Comparison of ENCODE assay signal across 23 cellular contexts in the genomic region with DNA sequence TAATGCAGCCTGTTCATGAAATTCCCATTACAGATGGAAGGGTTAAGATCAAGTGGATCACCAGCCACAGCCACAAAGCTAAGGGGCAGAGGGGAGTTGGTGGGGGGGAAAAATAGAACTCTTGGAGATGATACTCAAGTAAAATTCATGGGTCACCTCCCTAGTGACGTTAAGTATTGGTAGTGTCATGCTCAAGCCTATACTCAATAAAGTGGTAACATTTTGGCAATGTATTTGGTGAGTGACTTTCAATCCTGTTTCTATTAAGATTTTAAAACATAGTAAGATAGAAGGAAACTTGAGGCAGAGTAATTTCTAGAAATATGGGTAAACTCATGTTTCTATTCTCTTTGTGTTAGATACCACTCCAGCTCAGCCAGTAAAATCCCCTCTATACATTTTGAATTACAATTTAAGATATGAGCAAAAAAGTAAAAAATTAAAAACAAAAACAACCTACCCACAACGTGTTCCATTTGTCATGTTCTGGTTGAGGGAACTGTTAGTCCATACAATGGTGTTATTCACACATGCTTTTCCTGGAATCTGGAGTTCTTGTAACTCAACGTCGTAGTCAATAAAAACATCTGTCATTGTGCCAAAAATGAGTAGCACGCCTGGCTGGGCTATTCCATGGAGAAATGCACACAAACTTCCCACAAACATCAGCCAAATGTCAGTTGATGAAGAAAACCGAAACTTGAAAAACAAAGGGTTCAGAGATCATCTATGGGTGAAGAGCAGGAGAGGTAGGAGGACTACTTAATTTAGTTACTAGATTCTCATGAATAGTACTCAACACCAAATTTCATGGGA. TPM values are rescaled to one million over a fixed set of nuclear protein-coding genes. Genes with fewer than 3 reads are reported as not detected.
DNase-seq lines count a peak whose midpoint lies in the region; ATAC-seq, FAIRE-seq and TF ChIP-seq lines count a peak whose summit lies in the region.
"Had no signal": no experiment of that assay in that cellular context is flagged by ENCODE, and none has a peak within 500 bp of the region (broad histone marks: within the 10 kb centered on the region; RNA-seq: fewer than 3 reads in every experiment).

No MANE protein-coding gene starts in this region.

- 36% methylated on average over 6 of the region's 6 CpGs for WGBS in liver
- WGBS in HepG2 (ENCODE audit: low lambda C conversion rate): 46% methylated on average over 6 of the region's 6 CpGs
- 88% methylated on average over 6 of the region's 6 CpGs; no CpG with 5 or more reads in 1 of the 2 experiments for WGBS in H1 (ENCODE audit: extremely low coverage in 1 of 2, insufficient coverage in 1 of 2, insufficient read length in 1 of 2, insufficient replicate concordance in 2 of 2, low coverage in 1 of 2, low lambda C conversion rate in 2 of 2, missing lambda C conversion rate in 1 of 2), 2 experiments

- peaks cover 0 to 19% (median 13%) of the 10 kb centered on the region in 4 donors for H3K4me1 ChIP-seq in liver (ENCODE audit: control insufficient read depth in 4 of 4, insufficient read depth in 4 of 4, low read length in 3 of 4)
- H3K4me1 ChIP-seq in HepG2 (ENCODE audit: insufficient read depth, low read length): peaks cover 19% of the 10 kb centered on the region
- peaks cover 0 to 3% (median under 1%) of the 10 kb centered on the region in 4 experiments; a peak in 1 of 7 replicates for H3K4me1 ChIP-seq in H1 (replicated peaks in 1 of 4; ENCODE audit: control insufficient read depth in 3 of 4, insufficient read depth in 4 of 4, low read length in 3 of 4)
- H3K4me1 ChIP-seq in keratinocyte (ENCODE audit: control insufficient read depth, extremely low read depth, insufficient read depth, low read length): peaks cover 23% of the 10 kb centered on the region
- peaks cover 1% of the 10 kb centered on the region for H3K4me1 ChIP-seq in effector memory CD4-positive, alpha-beta T cell (ENCODE audit: control insufficient read depth, insufficient read depth, low read length, poor library complexity, severe bottlenecking)

- no peak for ATAC-seq in HepG2
- ATAC-seq in HG03439 (IDR thresholded peaks at IDR 0.05; ENCODE audit: unreplicated experiment): no peak
- ATAC-seq: activated CD8-positive, alpha-beta memory T cell treated with anti-CD3 and anti-CD28 coated beads, Interleukin-2, amount 10 ng/mL, durations not matched to agents 7 days and 5 days had no signal

- TF ChIP-seq CTCF in liver (IDR thresholded peaks at IDR 0.05; ENCODE audit: low read depth, low read length, missing input control): no peak
- no peak for TF ChIP-seq CTCF in HepG2 (CRISPR knock-in tag; IDR thresholded peaks at IDR 0.05)
- TF ChIP-seq CTCF in H1 (IDR thresholded peaks at IDR 0.05; ENCODE audit: control extremely low read depth in 1 of 3, insufficient read depth in 1 of 3, low read depth in 1 of 3, low read length in 3 of 3): no peak
- no peak for TF ChIP-seq CTCF in keratinocyte (optimal IDR thresholded peaks at IDR 0.05 in 1 of 3, IDR thresholded peaks at IDR 0.05 in 1 of 3, conservative IDR thresholded peaks at IDR 0.05 in 1 of 3; ENCODE audit: extremely low read depth in 1 of 3, insufficient read depth in 2 of 3, low read length in 3 of 3)

- H3K18ac ChIP-seq in H1 (ENCODE audit: extremely low read depth, low read length): no peak overlapping the region

- H3K9ac ChIP-seq in liver (ENCODE audit: low read depth in 1 of 2, low read length in 2 of 2) (peak overlapping the region in 1 of 2 donors; percentile 32), HepG2 (ENCODE audit: insufficient read depth, low read depth, low read length) (no peak overlapping the region), H1 (replicated peaks in 1 of 4; ENCODE audit: extremely low read depth in 1 of 4, low read depth in 3 of 4, low read length in 3 of 4) (no peak overlapping the region), keratinocyte (ENCODE audit: control insufficient read depth, extremely low read depth, insufficient read depth, low read length) (peak overlapping the region; percentile 30)
- H3K9ac ChIP-seq: KMS-11 had no signal

- H2BK20ac ChIP-seq in H1 (ENCODE audit: low read length): no peak overlapping the region

- no TSS peak for BruUV-seq in HepG2 (replicated peaks; lab: Mats Ljungman, UMichigan)

- no peak overlapping the region for H4K5ac ChIP-seq in H1 (ENCODE audit: insufficient read length, low read depth, low read length)

- H3K9me3 ChIP-seq in liver (ENCODE audit: control insufficient read depth in 4 of 4, low read length in 3 of 4) (no peaks in the 10 kb centered on the region), HepG2 (ENCODE audit: low read length) (no peaks in the 10 kb centered on the region), H1 (ENCODE audit: insufficient read depth in 2 of 2, low read depth in 1 of 2, low read length in 1 of 2) (no peaks in the 10 kb centered on the region), keratinocyte (ENCODE audit: control insufficient read depth, low read depth, low read length) (no peaks in the 10 kb centered on the region)
- no peaks in the 10 kb centered on the region for H3K9me3 ChIP-seq in effector memory CD4-positive, alpha-beta T cell (ENCODE audit: control insufficient read depth, low read length)
- H3K9me3 ChIP-seq: Caco-2, thoracic aorta had no signal

- H3K79me2 ChIP-seq in HepG2 (ENCODE audit: insufficient read depth, low read length): no peaks in the 10 kb centered on the region
- H3K79me2 ChIP-seq in H1 (ENCODE audit: control insufficient read depth in 1 of 2, insufficient read depth in 2 of 2, low read length in 2 of 2): no peaks in the 10 kb centered on the region
- no peaks in the 10 kb centered on the region for H3K79me2 ChIP-seq in keratinocyte (ENCODE audit: control insufficient read depth, insufficient read depth, low read length)

- H3K27ac ChIP-seq in liver (ENCODE audit: low read depth in 1 of 2, low read length in 2 of 2): peak overlapping the region; percentile 79 to 86
- H3K27ac ChIP-seq in HepG2 (ENCODE audit: extremely low read length, insufficient read depth, low read length): no peak overlapping the region
- H3K27ac ChIP-seq in H1 (ENCODE audit: low read depth, low read length): no peak overlapping the region
- H3K27ac ChIP-seq in keratinocyte (ENCODE audit: control insufficient read depth, insufficient read depth, low read length): peak overlapping the region; percentile 72
- H3K27ac ChIP-seq in effector memory CD4-positive, alpha-beta T cell (ENCODE audit: insufficient read depth, low read length, poor library complexity, severe bottlenecking): no peak overlapping the region
- H3K27ac ChIP-seq: HL-60, KMS-11, thoracic aorta had no signal

- H4K20me1 ChIP-seq in HepG2 (ENCODE audit: insufficient read depth, low read length) (no peaks in the 10 kb centered on the region), H1 (replicated peaks in 1 of 2; ENCODE audit: control insufficient read depth in 1 of 2, insufficient read depth in 2 of 2, low read length in 2 of 2) (no peaks in the 10 kb centered on the region), keratinocyte (ENCODE audit: control insufficient read depth, extremely low read depth, insufficient read depth, low read length) (no peaks in the 10 kb centered on the region)

- H3K4me2 ChIP-seq in HepG2 (ENCODE audit: low read depth, low read length) (no peak overlapping the region), H1 (ENCODE audit: insufficient read depth in 1 of 2, low read depth in 2 of 2, low read length in 2 of 2) (no peak overlapping the region), keratinocyte (ENCODE audit: control insufficient read depth, extremely low read depth, insufficient read depth, low read depth, low read length) (no peak overlapping the region)
- H3K4me2 ChIP-seq: KMS-11 had no signal

- H3K36me3 ChIP-seq in liver (ENCODE audit: control insufficient read depth in 4 of 4, insufficient read depth in 3 of 4, low read depth in 1 of 4, low read length in 3 of 4) (peaks cover 1 to 42% (median 15%) of the 10 kb centered on the region in 4 donors), HepG2 (replicated peaks in 1 of 2; ENCODE audit: control insufficient read depth in 1 of 2, insufficient read depth in 2 of 2, low read length in 2 of 2) (no peaks in the 10 kb centered on the region), H1 (ENCODE audit: control insufficient read depth in 2 of 4, insufficient read depth in 4 of 4, low read length in 3 of 4) (no peaks in the 10 kb centered on the region), keratinocyte (ENCODE audit: control insufficient read depth in 2 of 2, extremely low read depth in 1 of 2, insufficient read depth in 2 of 2, low read length in 2 of 2) (no peaks in the 10 kb centered on the region)
- H3K36me3 ChIP-seq in effector memory CD4-positive, alpha-beta T cell (ENCODE audit: control insufficient read depth, insufficient read depth, low read length): no peaks in the 10 kb centered on the region
- H3K36me3 ChIP-seq: thoracic aorta had no signal

- TF ChIP-seq RAD21 in liver (IDR thresholded peaks at IDR 0.05) (peak in 1 of 2 donors; percentile 30), HepG2 (CRISPR knock-in tag; IDR thresholded peaks at IDR 0.05) (no peak), H1 (IDR thresholded peaks at IDR 0.05 in 1 of 2, conservative IDR thresholded peaks at IDR 0.05 in 1 of 2; ENCODE audit: low read depth in 2 of 2, low read length in 2 of 2) (no peak)

- TF ChIP-seq POLR2A in HepG2 (IDR thresholded peaks at IDR 0.05; ENCODE audit: insufficient read depth in 1 of 2, low read depth in 2 of 2, low read length in 2 of 2) (no peak), H1 (IDR thresholded peaks at IDR 0.05; ENCODE audit: control extremely low read depth in 1 of 2, low read depth in 2 of 2, low read length in 2 of 2) (no peak)

- no peak overlapping the region for H4K8ac ChIP-seq in H1 (ENCODE audit: extremely low read depth, insufficient read depth, low read length)

- no peak overlapping the region for H2BK120ac ChIP-seq in H1 (replicated peaks; ENCODE audit: low read depth, low read length)

- H2AFZ ChIP-seq in HepG2 (ENCODE audit: low read length): no peak overlapping the region
- H2AFZ ChIP-seq in H1 (ENCODE audit: low read length): 0 out of 2 replicates have a peak overlapping the region, but pooled peaks have one; percentile 40
- H2AFZ ChIP-seq in keratinocyte (ENCODE audit: control insufficient read depth, low read length): no peak overlapping the region

- CTCF ChIA-PET in HepG2 (lab: Yijun Ruan, JAX; ENCODE audit: low intra/inter-chr PET ratio, low total read pairs) (no interaction called here), H1 (lab: Charles Lee; ENCODE audit: partially characterized antibody) (no interaction called here)

- no peak overlapping the region for H3K4ac ChIP-seq in H1 (replicated peaks; ENCODE audit: insufficient read length, low read depth, low read length)

- H3K79me1 ChIP-seq in H1 (ENCODE audit: low read depth, low read length): no peaks in the 10 kb centered on the region

- no peaks in the 10 kb centered on the region for H3K9me1 ChIP-seq in keratinocyte (ENCODE audit: control insufficient read depth, extremely low read depth, insufficient read depth, low read length)

- TF ChIP-seq EP300 in HepG2 (IDR thresholded peaks at IDR 0.05; ENCODE audit: low read depth in 2 of 2, low read length in 2 of 2) (no peak), HepG2 (CRISPR knock-in tag; IDR thresholded peaks at IDR 0.05; ENCODE audit: borderline replicate concordance) (no peak), H1 (IDR thresholded peaks at IDR 0.05; ENCODE audit: borderline replicate concordance in 1 of 2, low read depth in 2 of 2, low read length in 2 of 2) (no peak)

- H3K27me3 ChIP-seq in liver (ENCODE audit: control insufficient read depth in 4 of 4, insufficient read depth in 4 of 4, low read length in 3 of 4) (no peaks in the 10 kb centered on the region), HepG2 (ENCODE audit: control insufficient read depth in 1 of 2, insufficient read depth in 2 of 2, low read length in 2 of 2) (no peaks in the 10 kb centered on the region), H1 (replicated peaks in 1 of 4; ENCODE audit: control insufficient read depth in 3 of 4, extremely low read depth in 1 of 4, insufficient read depth in 3 of 4, low read length in 3 of 4) (0 out of 7 replicates have a peak, but pooled peaks cover 0 to 1% (median 0%) of the 10 kb centered on the region in 4 experiments), keratinocyte (ENCODE audit: control insufficient read depth, extremely low read depth, insufficient read depth, low read length) (no peaks in the 10 kb centered on the region)
- H3K27me3 ChIP-seq in effector memory CD4-positive, alpha-beta T cell (replicated peaks; ENCODE audit: control insufficient read depth, insufficient read depth, low read length, poor library complexity, severe bottlenecking): no peaks in the 10 kb centered on the region

- dilution Hi-C loops in keratinocyte (cut with MboI; ENCODE audit: extremely low pct_ligation_motif_present, low sequenced_read_pairs): no loop called here

- H3K4me3 ChIP-seq in liver (ENCODE audit: low read depth in 1 of 3, low read length in 3 of 3) (peak overlapping the region in 1 of 3 donors; percentile 18), HepG2 (replicated peaks in 1 of 3; ENCODE audit: insufficient read depth in 1 of 3, low read depth in 2 of 3, low read length in 3 of 3) (no peak overlapping the region), H1 (ENCODE audit: extremely low read depth in 1 of 4, insufficient read depth in 2 of 4, low read depth in 3 of 4, low read length in 4 of 4) (no peak overlapping the region), keratinocyte (ENCODE audit: control insufficient read depth in 2 of 3, extremely low read depth in 1 of 3, insufficient read depth in 2 of 3, low read depth in 1 of 3, low read length in 3 of 3) (no peak overlapping the region)
- no peak overlapping the region for H3K4me3 ChIP-seq in effector memory CD4-positive, alpha-beta T cell (ENCODE audit: insufficient read depth, low read depth, low read length, poor library complexity, severe bottlenecking)
- H3K4me3 ChIP-seq: thoracic aorta had no signal

- H3K23ac ChIP-seq in H1 (ENCODE audit: insufficient read length): no peak overlapping the region

- no peak overlapping the region for H2BK12ac ChIP-seq in H1 (ENCODE audit: low read depth, low read length)

- no peak overlapping the region for H2AK5ac ChIP-seq in H1 (ENCODE audit: low read depth, low read length)

- H2BK5ac ChIP-seq in H1 (ENCODE audit: low read depth, low read length): no peak overlapping the region

- H2BK15ac ChIP-seq in H1 (ENCODE audit: low read length): no peak overlapping the region

- in situ Hi-C loops in HepG2 (cut with HindIII; ENCODE audit: extremely low pct_ligation_motif_present, low pct_unique_long_range_greater_than_20kb): no loop called here

- no peak for FAIRE-seq in HepG2 (lab: Jason Lieb, UNC)
- no peak for FAIRE-seq in H1 (lab: Jason Lieb, UNC)
- FAIRE-seq in keratinocyte (lab: Jason Lieb, UNC): peak; percentile 36
- FAIRE-seq: GM19239 had no signal

- no peak overlapping the region for H4K91ac ChIP-seq in H1 (replicated peaks; ENCODE audit: insufficient read length, low read length)

- no peaks in the 10 kb centered on the region; the same call in 1 of the 2 replicates for H3K23me2 ChIP-seq in H1 (ENCODE audit: low read depth, low read length)

- intact Hi-C loops in HepG2 (cut with micrococcal nuclease; ENCODE audit: unreplicated experiment): no loop called here

- DNase-seq in HepG2 (ENCODE audit: low spot score) (no peak), H1 (ENCODE audit: low read depth in 1 of 2, low spot score in 2 of 2) (no peak), keratinocyte (ENCODE audit: low read depth, low spot score) (no peak), COR-L47 (lab: John Stamatoyannopoulos, UW) (no peak), DMS 273 treated with DMSO at 0.1 percent for 48 hours (lab: John Stamatoyannopoulos, UW) (no peak)
- DNase-seq in effector memory CD4-positive, alpha-beta T cell: no peak
- DNase-seq: activated CD8-positive, alpha-beta memory T cell treated with anti-CD3 and anti-CD28 coated beads, Interleukin-2, amount 10 ng/mL, durations not matched to agents 7 days and 5 days; activated naive CD4-positive, alpha-beta T cell treated with anti-CD3 and anti-CD28 coated beads, Interleukin-2, amount 10 ng/mL, durations not matched to agents 7 days and 5 days; caudate nucleus; hypothalamus; NCI-H1436; NCI-H510A; retina; T-helper 1 cell had no signal

- H3K56ac ChIP-seq in H1 (replicated peaks; ENCODE audit: insufficient read length, low read depth, low read length): no peak overlapping the region

- no peak overlapping the region for H3K14ac ChIP-seq in H1 (ENCODE audit: insufficient read length)

- POLR2A ChIA-PET in HepG2 (lab: Yijun Ruan, JAX): no interaction called here
- POLR2A ChIA-PET in H1 (lab: Charles Lee; ENCODE audit: partially characterized antibody): no interaction called here

RNA-seq across cellular contexts. Expression of gene ABCB11, which starts 18.1 kb away (rescaled TPM):
- total RNA-seq in liver (10 to 100 TPM; 43.5 to 74.3 TPM), HepG2 (2016; rRNA removed; fragmentation: Illumina TruSeq; extraction: Trizol) (not detected in 2 replicates)
- polyA plus RNA-seq in liver (10 to 100 TPM; 18.3 to 33.1 TPM), HepG2 (2011; rRNA removed) (not detected in 2 replicates), H1 (2011; rRNA removed) (not detected in 2 replicates), keratinocyte (0.03 TPM in 2 of 3 replicates, not detected in the other)
- total RNA-seq in HepG2 (2016; cell fraction: cytosol; rRNA removed; fragmentation: Illumina TruSeq; extraction: Trizol; ENCODE audit: low read depth): not detected in 2 replicates
- total RNA-seq in HepG2 (2016; cell fraction: insoluble cytoplasmic fraction; rRNA removed; fragmentation: Illumina TruSeq; extraction: Trizol): not detected in 2 replicates
- not detected in 2 replicates for total RNA-seq in HepG2 (2016; cell fraction: membrane; rRNA removed; fragmentation: Illumina TruSeq; extraction: Trizol)
- not detected in 2 replicates for total RNA-seq in HepG2 (2016; cell fraction: nucleus; rRNA removed; fragmentation: Illumina TruSeq; extraction: Trizol)
- polyA plus RNA-seq in HepG2 (2011; cell fraction: cytosol; rRNA removed): not detected in 2 replicates
- not detected in 2 replicates for polyA plus RNA-seq in HepG2 (2011; cell fraction: nucleus; rRNA removed)
- not detected in 2 replicates for polyA plus RNA-seq in HepG2 (2012)
- not detected in 2 replicates for polyA plus RNA-seq in HepG2 (2016; cell fraction: cytosol; fragmentation: Illumina TruSeq; extraction: Trizol; ENCODE audit: low read depth)
- not detected in 2 replicates for polyA plus RNA-seq in HepG2 (2016; cell fraction: insoluble cytoplasmic fraction; fragmentation: Illumina TruSeq; extraction: Trizol; ENCODE audit: low read depth)
- polyA plus RNA-seq in HepG2 (2016; cell fraction: membrane; fragmentation: Illumina TruSeq; extraction: Trizol; ENCODE audit: low read depth): not detected in 2 replicates
- not detected in 2 replicates for polyA plus RNA-seq in HepG2 (2016; cell fraction: nucleus; fragmentation: Illumina TruSeq; extraction: Trizol; ENCODE audit: insufficient read depth, low read depth)
- polyA minus RNA-seq in HepG2 (2011; rRNA and poly(A)+ RNA removed; ENCODE audit: low replicate concordance): 0.09 TPM in 1 of 2 replicates, not detected in the other
- polyA minus RNA-seq in HepG2 (2011; cell fraction: cytosol; rRNA and poly(A)+ RNA removed): not detected in 2 replicates
- polyA minus RNA-seq in HepG2 (2011; cell fraction: nucleus; rRNA and poly(A)+ RNA removed): not detected in 2 replicates
- not detected in 2 replicates for total RNA-seq in H1 (2021; fragmentation: NEBNext Ultra II Directional; extraction: Animal tissue kit (Norgen Biotek cat#: 25700))
- polyA plus RNA-seq in H1 (2011; cell fraction: cytosol; rRNA removed): not detected
- polyA plus RNA-seq in H1 (2011; cell fraction: nucleus; rRNA removed): not detected
- polyA plus RNA-seq in H1 (2012, experiment 1 of 2): not detected in 4 replicates
- not detected for polyA plus RNA-seq in H1 (2012, experiment 2 of 2)
- 0.02 TPM for polyA plus RNA-seq in H1 (2013, experiment 1 of 2)
- polyA plus RNA-seq in H1 (2013, experiment 2 of 2): 0.02 TPM
- polyA minus RNA-seq in H1 (2011; rRNA and poly(A)+ RNA removed): 0.06 TPM in 1 of 2 replicates, not detected in the other
- not detected for polyA minus RNA-seq in H1 (2011; cell fraction: cytosol; rRNA and poly(A)+ RNA removed)
- polyA minus RNA-seq in H1 (2011; cell fraction: nucleus; rRNA and poly(A)+ RNA removed): not detected
- polyA plus RNA-seq in keratinocyte (2011; ENCODE audit: low read depth): not detected
- polyA plus RNA-seq in keratinocyte (2011; cell fraction: cytosol; rRNA removed): 0.01 and 0.04 TPM in 2 replicates
- 0.01 and 0.03 TPM in 2 replicates for polyA plus RNA-seq in keratinocyte (2011; cell fraction: nucleus; rRNA removed)
- 0.03 TPM in 1 of 2 replicates, not detected in the other for polyA plus RNA-seq in keratinocyte (2012; ENCODE audit: low replicate concordance)
- polyA minus RNA-seq in keratinocyte: 0.30 TPM in 1 of 3 replicates, not detected in the others
- not detected for polyA minus RNA-seq in keratinocyte (2011; cell fraction: cytosol; rRNA and poly(A)+ RNA removed)
- polyA minus RNA-seq in keratinocyte (2011; cell fraction: nucleus; rRNA and poly(A)+ RNA removed): 0.16 TPM in 1 of 2 replicates, not detected in the other
- total RNA-seq: activated CD8-positive, alpha-beta memory T cell treated with anti-CD3 and anti-CD28 coated beads, Interleukin-2, amount 10 ng/mL, durations not matched to agents 7 days and 5 days; Caco-2; thoracic aorta had no signal
- polyA plus RNA-seq: AG04450 had no signal

RNA-seq across cellular contexts. Expression of gene DHRS9, which starts 56.3 kb away (rescaled TPM):
- total RNA-seq in liver (under 1 TPM; 0.67 to 0.93 TPM), HepG2 (2016; rRNA removed; fragmentation: Illumina TruSeq; extraction: Trizol) (not detected in 2 replicates)
- polyA plus RNA-seq in liver (under 1 TPM; 0.25 to 0.60 TPM), HepG2 (2011; rRNA removed) (not detected in 2 replicates), H1 (2011; rRNA removed) (not detected in 2 replicates), keratinocyte (1.9 to 5.0 TPM (median 3.3 TPM) in 3 replicates)
- total RNA-seq in HepG2 (2016; cell fraction: cytosol; rRNA removed; fragmentation: Illumina TruSeq; extraction: Trizol; ENCODE audit: low read depth): not detected in 2 replicates
- not detected in 2 replicates for total RNA-seq in HepG2 (2016; cell fraction: insoluble cytoplasmic fraction; rRNA removed; fragmentation: Illumina TruSeq; extraction: Trizol)
- total RNA-seq in HepG2 (2016; cell fraction: membrane; rRNA removed; fragmentation: Illumina TruSeq; extraction: Trizol): not detected in 2 replicates
- total RNA-seq in HepG2 (2016; cell fraction: nucleus; rRNA removed; fragmentation: Illumina TruSeq; extraction: Trizol): not detected in 2 replicates
- polyA plus RNA-seq in HepG2 (2011; cell fraction: cytosol; rRNA removed): not detected in 2 replicates
- polyA plus RNA-seq in HepG2 (2011; cell fraction: nucleus; rRNA removed): not detected in 2 replicates
- not detected in 2 replicates for polyA plus RNA-seq in HepG2 (2012)
- polyA plus RNA-seq in HepG2 (2016; cell fraction: cytosol; fragmentation: Illumina TruSeq; extraction: Trizol; ENCODE audit: low read depth): not detected in 2 replicates
- not detected in 2 replicates for polyA plus RNA-seq in HepG2 (2016; cell fraction: insoluble cytoplasmic fraction; fragmentation: Illumina TruSeq; extraction: Trizol; ENCODE audit: low read depth)
- polyA plus RNA-seq in HepG2 (2016; cell fraction: membrane; fragmentation: Illumina TruSeq; extraction: Trizol; ENCODE audit: low read depth): not detected in 2 replicates
- not detected in 2 replicates for polyA plus RNA-seq in HepG2 (2016; cell fraction: nucleus; fragmentation: Illumina TruSeq; extraction: Trizol; ENCODE audit: insufficient read depth, low read depth)
- 0.14 TPM in 1 of 2 replicates, not detected in the other for polyA minus RNA-seq in HepG2 (2011; rRNA and poly(A)+ RNA removed; ENCODE audit: low replicate concordance)
- polyA minus RNA-seq in HepG2 (2011; cell fraction: cytosol; rRNA and poly(A)+ RNA removed): not detected in 2 replicates
- not detected in 2 replicates for polyA minus RNA-seq in HepG2 (2011; cell fraction: nucleus; rRNA and poly(A)+ RNA removed)
- total RNA-seq in H1 (2021; fragmentation: NEBNext Ultra II Directional; extraction: Animal tissue kit (Norgen Biotek cat#: 25700)): not detected in 2 replicates
- polyA plus RNA-seq in H1 (2011; cell fraction: cytosol; rRNA removed): not detected
- not detected for polyA plus RNA-seq in H1 (2011; cell fraction: nucleus; rRNA removed)
- not detected in 4 replicates for polyA plus RNA-seq in H1 (2012, experiment 1 of 2)
- not detected for polyA plus RNA-seq in H1 (2012, experiment 2 of 2)
- polyA plus RNA-seq in H1 (2013, experiment 1 of 2): not detected
- polyA plus RNA-seq in H1 (2013, experiment 2 of 2): not detected
- polyA minus RNA-seq in H1 (2011; rRNA and poly(A)+ RNA removed): not detected in 2 replicates
- not detected for polyA minus RNA-seq in H1 (2011; cell fraction: cytosol; rRNA and poly(A)+ RNA removed)
- polyA minus RNA-seq in H1 (2011; cell fraction: nucleus; rRNA and poly(A)+ RNA removed): not detected
- polyA plus RNA-seq in keratinocyte (2011; ENCODE audit: low read depth): 8.8 TPM
- polyA plus RNA-seq in keratinocyte (2011; cell fraction: cytosol; rRNA removed): 1.1 and 2.9 TPM in 2 replicates
- polyA plus RNA-seq in keratinocyte (2011; cell fraction: nucleus; rRNA removed): 8.6 and 10.2 TPM in 2 replicates
- polyA plus RNA-seq in keratinocyte (2012; ENCODE audit: low replicate concordance): 1.2 and 18.4 TPM in 2 replicates
- 1.9 to 3.0 TPM in 2 of 3 replicates, not detected in the other for polyA minus RNA-seq in keratinocyte
- 3.3 TPM for polyA minus RNA-seq in keratinocyte (2011; cell fraction: cytosol; rRNA and poly(A)+ RNA removed)
- polyA minus RNA-seq in keratinocyte (2011; cell fraction: nucleus; rRNA and poly(A)+ RNA removed): 4.9 and 6.3 TPM in 2 replicates
- total RNA-seq: activated CD8-positive, alpha-beta memory T cell treated with anti-CD3 and anti-CD28 coated beads, Interleukin-2, amount 10 ng/mL, durations not matched to agents 7 days and 5 days; Caco-2; natural killer cell treated with Interleukin-12 subunit alpha and Interleukin-12 subunit beta and Interleukin-15 and Interleukin-18, amount 100 ng/mL, for 72 hours had no signal
- polyA plus RNA-seq: AG04450 had no signal

Comparison
In these comparisons a context has a peak if more than half of its experiments do, and no peak if none do; other contexts are left out.
1. H3K27ac ChIP-seq: peak in liver (2 of 2) and keratinocyte (single experiment); none in HepG2 (single experiment), H1 (single experiment) and effector memory CD4-positive, alpha-beta T cell (single experiment).
2. RNA of gene ABCB11, which starts 18.1 kb away (polyA plus RNA-seq): 18.3 to 33.1 TPM in liver; 0.01 to 0.04 TPM in keratinocyte, not detected in HepG2 and 0.02 TPM in H1; every median in the first group is over 10 times any median in the second.